In the genomic region with DNA sequence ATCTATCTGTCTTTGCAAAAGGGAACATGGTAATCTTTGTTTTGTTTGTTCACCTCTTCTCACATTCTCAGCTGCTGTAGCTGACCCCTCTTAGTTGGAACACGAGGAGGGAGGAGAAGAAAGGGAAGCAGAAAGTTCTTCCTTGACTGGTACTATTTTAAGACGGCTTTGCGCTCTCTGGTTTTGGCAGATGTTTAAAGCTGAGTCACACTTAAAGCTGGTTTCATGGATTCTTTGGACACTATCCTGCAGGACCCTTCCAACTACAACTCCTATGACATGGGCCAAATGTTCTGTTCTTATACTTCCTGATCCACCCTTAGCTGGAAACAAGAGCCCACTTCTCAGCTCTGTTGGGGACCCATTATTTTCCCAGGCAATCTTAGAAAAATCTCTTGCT, we compare ENCODE assay signal across 15 cellular contexts. TPM values are rescaled to one million over a fixed set of nuclear protein-coding genes. Genes with fewer than 3 reads are reported as not detected.
DNase-seq lines count a peak whose midpoint lies in the region; ATAC-seq and TF ChIP-seq lines count a peak whose summit lies in the region.
"Had no signal": no experiment of that assay in that cellular context is flagged by ENCODE, and none has a peak within 500 bp of the region (broad histone marks: within the 10 kb centered on the region; RNA-seq: fewer than 3 reads in every experiment).

No MANE protein-coding gene starts in this region.

- H3K27ac ChIP-seq in right atrium auricular region: peak overlapping the region in 1 of 2 donors; percentile 35
- H3K27ac ChIP-seq in left lung: peak overlapping the region in 1 of 2 donors; percentile 7
- peak overlapping the region in 1 of 2 donors; percentile 4 for H3K27ac ChIP-seq in aorta (ENCODE audit: low read depth in 1 of 2, low read length in 2 of 2)
- H3K27ac ChIP-seq: upper lobe of right lung had no signal

- DNase-seq in Right ventricle myocardium inferior (ENCODE audit: missing footprints): no peak
- no peak for DNase-seq in right atrium auricular region (ENCODE audit: low spot score)
- DNase-seq in cardiac fibroblast (ENCODE audit: low read depth in 2 of 2): peak; percentile 46 to 79
- DNase-seq in left lung: no peak
- DNase-seq in aorta: no peak
- no peak for DNase-seq in NCI-H1436 (lab: John Stamatoyannopoulos, UW)
- no peak for DNase-seq in KG1 (lab: John Stamatoyannopoulos, UW)
- no peak for DNase-seq in T-helper 1 cell
- DNase-seq: activated naive CD4-positive, alpha-beta T cell treated with anti-CD3 and anti-CD28 coated beads, Interleukin-2, amount 10 ng/mL, durations not matched to agents 7 days and 5 days; cerebellar nuclear complex; hypothalamus; natural killer cell; NCI-H1436 treated with DMSO at 0.1 percent for 48 hours; SW 1271; upper lobe of right lung had no signal

- no peak overlapping the region for H3K4me3 ChIP-seq in right atrium auricular region
- H3K4me3 ChIP-seq in cardiac fibroblast (replicated peaks in 1 of 2; ENCODE audit: low read depth in 2 of 2, low read length in 2 of 2): no peak overlapping the region
- no peak overlapping the region for H3K4me3 ChIP-seq in left lung
- H3K4me3 ChIP-seq in aorta (ENCODE audit: low read length in 2 of 2): no peak overlapping the region
- H3K4me3 ChIP-seq: upper lobe of right lung had no signal

- H3K36me3 ChIP-seq in right atrium auricular region (no peaks in the 10 kb centered on the region), left lung (no peaks in the 10 kb centered on the region), aorta (ENCODE audit: control insufficient read depth in 1 of 2, insufficient read depth in 2 of 2, low read length in 1 of 2) (no peaks in the 10 kb centered on the region)
- H3K36me3 ChIP-seq: upper lobe of right lung had no signal

- no peaks in the 10 kb centered on the region for H3K9me3 ChIP-seq in right atrium auricular region
- H3K9me3 ChIP-seq in left lung: no peaks in the 10 kb centered on the region
- no peaks in the 10 kb centered on the region for H3K9me3 ChIP-seq in aorta (ENCODE audit: control insufficient read depth, low read length)
- H3K9me3 ChIP-seq: upper lobe of right lung had no signal

- no peaks in the 10 kb centered on the region for H3K27me3 ChIP-seq in right atrium auricular region
- H3K27me3 ChIP-seq in left lung: peaks cover 0 to 22% of the 10 kb centered on the region in 2 donors
- H3K27me3 ChIP-seq in aorta (ENCODE audit: control insufficient read depth in 1 of 2, insufficient read depth in 2 of 2, low read length in 1 of 2): no peaks in the 10 kb centered on the region
- H3K27me3 ChIP-seq: upper lobe of right lung had no signal

- H3K4me1 ChIP-seq in right atrium auricular region: peaks cover 0 to 13% of the 10 kb centered on the region in 2 donors
- no peaks in the 10 kb centered on the region for H3K4me1 ChIP-seq in left lung
- no peaks in the 10 kb centered on the region for H3K4me1 ChIP-seq in aorta (ENCODE audit: control insufficient read depth in 1 of 2, insufficient read depth in 2 of 2, low read length in 2 of 2)
- H3K4me1 ChIP-seq: upper lobe of right lung had no signal

- intact Hi-C loops in Right ventricle myocardium inferior (cut with DNase I): loop anchor here (5.0 kb wide), 2 partner anchors 40 to 65 kb away; a partner anchor contains a TSS
- intact Hi-C loops in left lung (cut with DNase I): no loop called here
- intact Hi-C loops in aorta (cut with DNase I): loop anchor here in 1 of 2 donors (5.0 kb wide), 2 partner anchors 40 to 115 kb away; a partner anchor contains a TSS

- TF ChIP-seq CTCF in right atrium auricular region (IDR thresholded peaks at IDR 0.05) (no peak), cardiac fibroblast (IDR thresholded peaks at IDR 0.05; ENCODE audit: low read depth, low read length) (no peak), left lung (IDR thresholded peaks at IDR 0.05) (no peak)

- 2 to 5% methylated on average over 3 of the region's 3 CpGs for WGBS in aorta, 2 donors

- ATAC-seq in Right ventricle myocardium inferior (peak; percentile 80), left lung (peak; percentile 52), aorta (ENCODE audit: low FRiP score) (peak; percentile 65)
- ATAC-seq: natural killer cell, upper lobe of right lung had no signal

RNA-seq across cellular contexts. Expression of a gene that starts 40.6 kb away (rescaled TPM):
- 286 TPM for total RNA-seq in Right ventricle myocardium inferior
- total RNA-seq in right atrium auricular region: 100 to 1,000 TPM; 147 to 168 TPM
- total RNA-seq in left lung: 100 to 1,000 TPM; 100 to 108 TPM
- 100 to 1,000 TPM; 106 to 120 TPM for total RNA-seq in aorta
- 100 to 1,000 TPM in 1 of 2 donors, 10 to 100 TPM in 1; 64.9 to 104 TPM for polyA plus RNA-seq in aorta

Comparison
In these comparisons a context has a peak if more than half of its experiments do, and no peak if none do; other contexts are left out.
1. DNase-seq: peak in cardiac fibroblast (2 of 2); none in Right ventricle myocardium inferior (single experiment), right atrium auricular region (single experiment), left lung (0 of 2), aorta (0 of 2), NCI-H1436 (single experiment), KG1 (single experiment) and T-helper 1 cell (0 of 5).
2. Peak in every context shown above with its lines, with median percentiles within 50 percentile points of each other: ATAC-seq.